ENCODE assay signal across 22 cellular contexts in genomic region chr9:70816316-70816715, GRCh38.
"Had no signal": no experiment of that assay in that cellular context is flagged by ENCODE, and none has a peak within 500 bp of the region (broad histone marks: within the 10 kb centered on the region; RNA-seq: fewer than 3 reads in every experiment).

No MANE protein-coding gene starts in this region.

- H3K4me1 Mint-ChIP-seq: mesothelial cell of epicardium; naive B cell; natural killer cell; stimulated activated memory B cell treated with anti-CD40 and anti-IgM and Interleukin-4, amounts not matched to agents 10 μg/mL and 1 μg/mL and 100 μg/mL, for 72 hours; stimulated activated naive CD8-positive, alpha-beta T cell treated with anti-CD3 and anti-CD28 coated beads, Interleukin-15, amount 100 ng/mL, for 72 hours had no signal

- H3K27ac Mint-ChIP-seq: mesothelial cell of epicardium; naive B cell; natural killer cell; progenitor cell of endocrine pancreas; stimulated activated memory B cell treated with anti-CD40 and anti-IgM and Interleukin-4, amounts not matched to agents 10 μg/mL and 1 μg/mL and 100 μg/mL, for 72 hours; stimulated activated naive CD8-positive, alpha-beta T cell treated with anti-CD3 and anti-CD28 coated beads, Interleukin-15, amount 100 ng/mL, for 72 hours had no signal

- H3K27me3 Mint-ChIP-seq: progenitor cell of endocrine pancreas; stimulated activated memory B cell treated with anti-CD40 and anti-IgM and Interleukin-4, amounts not matched to agents 10 μg/mL and 1 μg/mL and 100 μg/mL, for 72 hours; stimulated activated naive CD8-positive, alpha-beta T cell treated with anti-CD3 and anti-CD28 coated beads, Interleukin-15, amount 100 ng/mL, for 72 hours had no signal

- H3K9me3 Mint-ChIP-seq: natural killer cell; stimulated activated memory B cell treated with anti-CD40 and anti-IgM and Interleukin-4, amounts not matched to agents 10 μg/mL and 1 μg/mL and 100 μg/mL, for 72 hours; stimulated activated naive CD8-positive, alpha-beta T cell treated with anti-CD3 and anti-CD28 coated beads, Interleukin-15, amount 100 ng/mL, for 72 hours had no signal

- H3K27ac ChIP-seq: left ventricle myocardium inferior, ovary, right atrium auricular region, right lobe of liver, thyroid gland, transverse colon, upper lobe of left lung, vagina had no signal

- H3K36me3 Mint-ChIP-seq: mesothelial cell of epicardium; naive B cell; natural killer cell; stimulated activated memory B cell treated with anti-CD40 and anti-IgM and Interleukin-4, amounts not matched to agents 10 μg/mL and 1 μg/mL and 100 μg/mL, for 72 hours had no signal

- H3K4me3 Mint-ChIP-seq: mesothelial cell of epicardium; naive B cell; natural killer cell; stimulated activated memory B cell treated with anti-CD40 and anti-IgM and Interleukin-4, amounts not matched to agents 10 μg/mL and 1 μg/mL and 100 μg/mL, for 72 hours; stimulated activated naive CD8-positive, alpha-beta T cell treated with anti-CD3 and anti-CD28 coated beads, Interleukin-15, amount 100 ng/mL, for 72 hours had no signal

- DNase-seq: islet precursor cell; left ventricle myocardium inferior; mesendoderm; naive B cell; natural killer cell; ovary; right lobe of liver; stimulated activated CD4-positive, alpha-beta T cell treated with anti-CD3 and anti-CD28 coated beads, Interleukin-1b, Interleukin-23, amount 100 ng/mL, for 48 hours; stimulated activated CD4-positive, alpha-beta T cell treated with anti-CD3 and anti-CD28 coated beads, Interleukin-2, amount 100 ng/mL, for 48 hours; stimulated activated CD4-positive, alpha-beta T cell treated with anti-CD3 and anti-CD28 coated beads, Interleukin-4, amount 100 ng/mL, for 4 hours; stimulated activated CD8-positive, alpha-beta memory T cell treated with anti-CD3 and anti-CD28 coated beads, Interleukin-4, amount 100 ng/mL, for 48 hours; stimulated activated naive CD4-positive, alpha-beta T cell treated with Interleukin-2 at 50 U/mL for 16 hours; stimulated activated naive CD8-positive, alpha-beta T cell treated with anti-CD3 and anti-CD28 coated beads, Interleukin-15, amount 100 ng/mL, for 72 hours; substantia nigra; thyroid gland; transverse colon; upper lobe of left lung had no signal

- ATAC-seq: natural killer cell; right lobe of liver; stimulated activated memory B cell treated with anti-CD40 and anti-IgM and Interleukin-4, amounts not matched to agents 10 μg/mL and 1 μg/mL and 100 μg/mL, for 72 hours; stimulated activated naive CD8-positive, alpha-beta T cell treated with anti-CD3 and anti-CD28 coated beads, Interleukin-15, amount 100 ng/mL, for 72 hours had no signal
